8 cellular contexts compared by ENCODE assay signal in the genomic region with DNA sequence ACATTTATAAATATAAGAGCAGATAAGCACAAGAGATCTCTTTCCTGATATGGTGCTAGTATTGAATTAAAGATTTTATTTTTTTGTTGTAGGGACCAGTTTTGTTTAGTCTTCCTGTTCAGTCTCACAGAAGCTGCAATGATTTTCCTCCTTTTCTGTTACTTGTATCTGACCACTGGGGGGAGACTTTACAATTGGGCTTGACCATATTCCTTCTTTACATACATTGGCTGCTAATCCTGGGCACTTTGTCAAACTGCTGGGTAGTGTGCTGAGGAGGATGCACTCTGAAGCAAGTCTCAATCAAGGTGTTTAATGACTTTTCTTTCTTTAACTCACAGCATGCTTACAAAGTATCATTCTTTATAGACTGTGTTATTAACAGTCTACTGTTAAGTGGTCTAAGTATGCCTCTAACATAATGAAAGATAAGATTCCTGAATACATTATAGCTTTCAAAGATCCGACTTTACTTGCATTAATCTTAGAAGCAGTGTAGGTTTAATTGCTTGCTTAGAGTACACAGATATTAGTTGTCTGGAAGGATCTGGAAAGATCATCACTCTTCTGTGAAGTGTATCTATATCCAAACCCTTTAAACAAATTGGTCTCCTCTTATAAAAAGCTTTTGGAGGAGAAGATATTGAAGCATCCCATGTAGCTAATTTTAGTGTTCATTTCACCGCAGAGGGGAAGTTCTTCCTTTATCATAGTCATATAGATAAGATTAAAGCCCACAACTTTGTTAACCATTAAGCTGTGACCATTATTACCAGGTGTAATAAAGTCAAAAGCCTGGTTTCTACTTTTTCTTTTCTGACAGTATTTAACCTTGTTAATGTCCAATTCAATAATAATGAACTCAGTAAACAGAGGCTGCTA. TPM values are rescaled to one million over a fixed set of nuclear protein-coding genes. Genes with fewer than 3 reads are reported as not detected.
DNase-seq lines count a peak whose midpoint lies in the region; ATAC-seq and TF ChIP-seq lines count a peak whose summit lies in the region.

No MANE protein-coding gene starts in this region.

- H3K27ac ChIP-seq in neural cell (ENCODE audit: low read length), result no peak overlapping the region

- no peak overlapping the region for H3K9ac ChIP-seq in neural cell (ENCODE audit: low read length)

- no peak overlapping the region for H2AFZ ChIP-seq in neural cell (ENCODE audit: low read depth, low read length)

- H3K9me2 ChIP-seq in neural cell (ENCODE audit: insufficient read depth, low read length), result no peaks in the 10 kb centered on the region

- H3K27me3 ChIP-seq in neural cell (ENCODE audit: insufficient read depth, low read depth, low read length), result no peaks in the 10 kb centered on the region

- peaks cover 23% of the 10 kb centered on the region for H3K79me2 ChIP-seq in neural cell (replicated peaks; ENCODE audit: insufficient read depth, low read length)

- peak; percentile 36 for DNase-seq in NOMO-1 treated with DMSO at 0.1 percent for 48 hours (lab: John Stamatoyannopoulos, UW; ENCODE audit: unreplicated experiment)
- no peak for DNase-seq in NOMO-1 treated with dmso at 0.1 percent for 144 hours (lab: John Stamatoyannopoulos, UW; ENCODE audit: unreplicated experiment)
- DNase-seq in M059J (ENCODE audit: low read depth), result peak; percentile 71
- DNase-seq in SIG-M5 (lab: John Stamatoyannopoulos, UW), result peak; percentile 14
- peak; percentile 76 for DNase-seq in epidermal melanocyte (ENCODE audit: insufficient read length, low spot score)

- ATAC-seq in GM21786 (IDR thresholded peaks at IDR 0.05; ENCODE audit: unreplicated experiment) (peak; percentile 34), GM18520 (IDR thresholded peaks at IDR 0.05; ENCODE audit: unreplicated experiment) (no peak)

- peak; percentile 67 for TF ChIP-seq CTCF in neural cell (IDR thresholded peaks at IDR 0.05; ENCODE audit: poor library complexity, severe bottlenecking)

- H4K20me1 ChIP-seq in neural cell (ENCODE audit: insufficient read depth), result no peaks in the 10 kb centered on the region

- H3K4me3 ChIP-seq in neural cell (ENCODE audit: low read length), result no peak overlapping the region

- no peak overlapping the region for H3K4me2 ChIP-seq in neural cell (ENCODE audit: low read length)

- no peaks in the 10 kb centered on the region for H3K36me3 ChIP-seq in neural cell (ENCODE audit: insufficient read depth, low read length)

- H3K9me3 ChIP-seq in neural cell (ENCODE audit: low read length), result no peaks in the 10 kb centered on the region

- no peaks in the 10 kb centered on the region for H3F3A ChIP-seq in neural cell (ENCODE audit: insufficient read depth, low read length, poor library complexity, severe bottlenecking)

- TF ChIP-seq RAD21 in neural cell (conservative IDR thresholded peaks at IDR 0.05), result peak; percentile 66

- no peak for TF ChIP-seq EP300 in neural cell (conservative IDR thresholded peaks at IDR 0.05; ENCODE audit: poor library complexity, severe bottlenecking)

TF ChIP-seq in neural cell, 6 proteins besides CTCF, POLR2A, EP300 and RAD21:
- no peak for TF ChIP-seq POLR2AphosphoS5 (IDR thresholded peaks at IDR 0.05)
- peak; percentile 72 for TF ChIP-seq SMC3 (conservative IDR thresholded peaks at IDR 0.05; ENCODE audit: poor library complexity)

RNA-seq across cellular contexts. Expression of a gene that starts 3.2 kb away (rescaled TPM):
- 12.1 and 27.9 TPM in 2 replicates for total RNA-seq in M059J (2014; rRNA removed; shearing (Covaris generic))
- 3.8 and 3.9 TPM in 2 replicates for polyA plus RNA-seq in neural cell
- polyA minus RNA-seq in neural cell, result 51.6 and 63.1 TPM in 2 replicates
